In genomic region chr12:12524128-12524527, GRCh38 we compare ENCODE assay signal across 12 cellular contexts. TPM values are rescaled to one million over a fixed set of nuclear protein-coding genes. Genes with fewer than 3 reads are reported as not detected.
DNase-seq lines count a peak whose midpoint lies in the region; ATAC-seq and TF ChIP-seq lines count a peak whose summit lies in the region.
"Had no signal": no experiment of that assay in that cellular context is flagged by ENCODE, and none has a peak within 500 bp of the region (broad histone marks: within the 10 kb centered on the region; RNA-seq: fewer than 3 reads in every experiment).

No MANE protein-coding gene starts in this region.

- H3K27ac ChIP-seq in C4-2B (peak overlapping the region; percentile 18; the same call in 1 of the 2 replicates), caudate nucleus (ENCODE audit: low read depth, low read length) (peak overlapping the region; percentile 18), neural progenitor cell (no peak overlapping the region)
- no peak overlapping the region for H3K27ac ChIP-seq in CD8-positive, alpha-beta memory T cell (ENCODE audit: low read depth, low read length)
- H3K27ac ChIP-seq: RWPE1 had no signal

- H3K4me2 ChIP-seq in neural progenitor cell: peak overlapping the region; percentile 32

- CTCF ChIA-PET in CD8-positive, alpha-beta memory T cell (lab: Charles Lee): interaction anchor here (1.3 kb wide), 1 partner anchor 25 kb away, joined by 5 read pairs; no protein-coding TSS in a partner anchor

- no peak for DNase-seq in CD8-positive, alpha-beta memory T cell
- DNase-seq in caudate nucleus (lab: John Stamatoyannopoulos, UW) (no peak), neural progenitor cell (ENCODE audit: low spot score) (no peak), DMS114 treated with DMSO at 0.1 percent for 48 hours (lab: John Stamatoyannopoulos, UW; ENCODE audit: unreplicated experiment) (no peak), NCI-H1694 (lab: John Stamatoyannopoulos, UW) (no peak)
- no peak for DNase-seq in effector memory CD8-positive, alpha-beta T cell
- DNase-seq: DND-41, NCI-H1930, NCI-H748 treated with DMSO at 0.1 percent for 48 hours, PC-3 had no signal

- peaks cover 44% of the 10 kb centered on the region for H3K79me2 ChIP-seq in neural progenitor cell (ENCODE audit: low read depth)

- H3K9me3 Mint-ChIP-seq in CD8-positive, alpha-beta memory T cell: no peaks in the 10 kb centered on the region
- H3K9me3 Mint-ChIP-seq in neural progenitor cell: no peaks in the 10 kb centered on the region
- H3K9me3 Mint-ChIP-seq in effector memory CD8-positive, alpha-beta T cell: no peaks in the 10 kb centered on the region

- peaks cover 27% of the 10 kb centered on the region for H3K4me1 ChIP-seq in CD8-positive, alpha-beta memory T cell (ENCODE audit: insufficient read depth, low read length)
- H3K4me1 ChIP-seq in neural progenitor cell: peaks cover 31% of the 10 kb centered on the region

- peaks cover 18% of the 10 kb centered on the region for H3F3A ChIP-seq in neural progenitor cell (ENCODE audit: low read depth)

- no peaks in the 10 kb centered on the region for H3K36me3 ChIP-seq in CD8-positive, alpha-beta memory T cell (ENCODE audit: insufficient read depth, low read length)
- H3K36me3 ChIP-seq in neural progenitor cell: peaks cover 8% of the 10 kb centered on the region

- no peak overlapping the region for H3K4me3 Mint-ChIP-seq in CD8-positive, alpha-beta memory T cell
- no peak overlapping the region for H3K4me3 Mint-ChIP-seq in neural progenitor cell
- H3K4me3 Mint-ChIP-seq in effector memory CD8-positive, alpha-beta T cell: no peak overlapping the region

- no peak overlapping the region for H3K4me3 ChIP-seq in CD8-positive, alpha-beta memory T cell (ENCODE audit: low read length)
- no peak overlapping the region for H3K4me3 ChIP-seq in neural progenitor cell

- no peaks in the 10 kb centered on the region for H3K27me3 ChIP-seq in CD8-positive, alpha-beta memory T cell (ENCODE audit: insufficient read depth, low read length, poor library complexity, severe bottlenecking)
- H3K27me3 ChIP-seq in neural progenitor cell: no peaks in the 10 kb centered on the region

- TF ChIP-seq CTCF in C4-2B (conservative IDR thresholded peaks at IDR 0.05) (no peak), neural progenitor cell (IDR thresholded peaks at IDR 0.05) (no peak)

- H2AFZ ChIP-seq in neural progenitor cell (replicated peaks): no peak overlapping the region

- H3K27ac Mint-ChIP-seq in CD8-positive, alpha-beta memory T cell: peak overlapping the region in 5 of 8 donors; percentile 64 to 94 (median 81)
- H3K27ac Mint-ChIP-seq in neural progenitor cell: no peak overlapping the region
- H3K27ac Mint-ChIP-seq in effector memory CD8-positive, alpha-beta T cell: no peak overlapping the region

- POLR2A ChIA-PET in CD8-positive, alpha-beta memory T cell (lab: Charles Lee): no interaction called here

- H3K36me3 Mint-ChIP-seq in CD8-positive, alpha-beta memory T cell: peaks cover 7 to 23% (median 14%) of the 10 kb centered on the region in 3 donors
- H3K36me3 Mint-ChIP-seq in neural progenitor cell: peaks cover 11% of the 10 kb centered on the region
- H3K36me3 Mint-ChIP-seq in effector memory CD8-positive, alpha-beta T cell (ENCODE audit: insufficient read depth): no peaks in the 10 kb centered on the region

- no peaks in the 10 kb centered on the region for H3K9me3 ChIP-seq in CD8-positive, alpha-beta memory T cell (ENCODE audit: low read length)
- no peaks in the 10 kb centered on the region for H3K9me3 ChIP-seq in neural progenitor cell (ENCODE audit: low read depth)

- H4K20me1 ChIP-seq in neural progenitor cell (ENCODE audit: low read depth): peaks cover 23% of the 10 kb centered on the region

- H3K4me1 Mint-ChIP-seq in CD8-positive, alpha-beta memory T cell: peaks cover 30 to 56% (median 56%) of the 10 kb centered on the region in 3 donors
- H3K4me1 Mint-ChIP-seq in neural progenitor cell: peaks cover 26% of the 10 kb centered on the region
- peaks cover 15 to 17% of the 10 kb centered on the region in 2 donors for H3K4me1 Mint-ChIP-seq in effector memory CD8-positive, alpha-beta T cell (ENCODE audit: low read depth in 2 of 2)

- H3K9ac ChIP-seq in neural progenitor cell: no peak overlapping the region

- no peaks in the 10 kb centered on the region for H3K27me3 Mint-ChIP-seq in CD8-positive, alpha-beta memory T cell
- H3K27me3 Mint-ChIP-seq in neural progenitor cell (ENCODE audit: insufficient read depth, low read depth): peaks cover 2% of the 10 kb centered on the region
- H3K27me3 Mint-ChIP-seq in effector memory CD8-positive, alpha-beta T cell: no peaks in the 10 kb centered on the region

- no peak for ATAC-seq in effector memory CD8-positive, alpha-beta T cell (replicated peaks)
- ATAC-seq: PC-3 had no signal

RNA-seq across cellular contexts. Expression of gene DUSP16, which starts 38.5 kb away (rescaled TPM):
- 10 to 100 TPM; 37.5 to 41.2 TPM for total RNA-seq in CD8-positive, alpha-beta memory T cell
- 10.3 TPM for polyA plus RNA-seq in CD8-positive, alpha-beta memory T cell
- 24.0 and 26.1 TPM in 2 replicates for total RNA-seq in neural progenitor cell (ENCODE audit: low replicate concordance)

Comparison
In these comparisons a context has a peak if more than half of its experiments do, and no peak if none do; other contexts are left out.
1. H3K27ac ChIP-seq: peak in C4-2B (single experiment) and caudate nucleus (single experiment); none in CD8-positive, alpha-beta memory T cell (single experiment) and neural progenitor cell (single experiment).
2. H3K27ac Mint-ChIP-seq: peak in CD8-positive, alpha-beta memory T cell (5 of 8); none in neural progenitor cell (single experiment) and effector memory CD8-positive, alpha-beta T cell (0 of 2).